In genomic region chr4:61994036-61994435, GRCh38 we compare ENCODE assay signal across 23 cellular contexts.
DNase-seq lines count a peak whose midpoint lies in the region; ATAC-seq, FAIRE-seq and TF ChIP-seq lines count a peak whose summit lies in the region.
"Had no signal": no experiment of that assay in that cellular context is flagged by ENCODE, and none has a peak within 500 bp of the region (broad histone marks: within the 10 kb centered on the region; RNA-seq: fewer than 3 reads in every experiment).

No MANE protein-coding gene starts in this region.

- no peak for TF ChIP-seq POLR2A in transverse colon (IDR thresholded peaks at IDR 0.05)

- no peaks in the 10 kb centered on the region for H4K20me1 ChIP-seq in astrocyte (ENCODE audit: insufficient read depth, low read length)
- H4K20me1 ChIP-seq: BLaER1 had no signal

- no peaks in the 10 kb centered on the region for H3K9me3 ChIP-seq in astrocyte (ENCODE audit: insufficient read depth, low read depth, low read length)
- H3K9me3 ChIP-seq in transverse colon = no peaks in the 10 kb centered on the region
- H3K9me3 ChIP-seq: BLaER1, body of pancreas, suprapubic skin, uterus had no signal

- H2AFZ ChIP-seq in astrocyte (ENCODE audit: low read depth, low read length) = no peak overlapping the region

- H3K27ac Mint-ChIP-seq in astrocyte (ENCODE audit: unreplicated experiment) = no peak overlapping the region
- H3K27ac Mint-ChIP-seq: activated naive CD4-positive, alpha-beta T cell treated with anti-CD3 and anti-CD28 coated beads, Interleukin-2, amount 50 U/mL, for 24 hours; stimulated activated effector memory CD8-positive, alpha-beta T cell treated with anti-CD3 and anti-CD28 coated beads, Interleukin-12 subunit alpha, Interleukin-12 subunit beta, amount 100 ng/mL, for 72 hours had no signal

- in situ Hi-C loops in transverse colon (cut with MboI; ENCODE audit: low pct_ligation_motif_present in 1 of 4, low pct_unique_long_range_greater_than_20kb in 1 of 4, low sequenced_read_pairs in 3 of 4) = no loop called here

- H3K27ac ChIP-seq in astrocyte (ENCODE audit: low read depth, low read length) (no peak overlapping the region), transverse colon (no peak overlapping the region)
- H3K27ac ChIP-seq: BLaER1, body of pancreas, skin epidermis, suprapubic skin, uterus had no signal

- H3K4me3 ChIP-seq in astrocyte (ENCODE audit: insufficient read depth, low read depth, low read length) (no peak overlapping the region), fibroblast of pulmonary artery (replicated peaks; ENCODE audit: low read depth, low read length) (no peak overlapping the region), transverse colon (no peak overlapping the region)
- H3K4me3 ChIP-seq: BLaER1, body of pancreas, skin epidermis, suprapubic skin, uterus had no signal

- no peak overlapping the region for H3K4me2 ChIP-seq in astrocyte (ENCODE audit: low read length)
- H3K4me2 ChIP-seq: BLaER1 had no signal

- H3K36me3 ChIP-seq in astrocyte (ENCODE audit: insufficient read depth, low read length) = no peaks in the 10 kb centered on the region
- no peaks in the 10 kb centered on the region for H3K36me3 ChIP-seq in transverse colon
- H3K36me3 ChIP-seq: BLaER1, suprapubic skin, uterus had no signal

- H3K27me3 Mint-ChIP-seq in astrocyte (ENCODE audit: low read depth, unreplicated experiment) = no peaks in the 10 kb centered on the region
- H3K27me3 Mint-ChIP-seq: activated naive CD4-positive, alpha-beta T cell treated with anti-CD3 and anti-CD28 coated beads, Interleukin-2, amount 50 U/mL, for 24 hours had no signal

- H3K36me3 Mint-ChIP-seq in astrocyte (ENCODE audit: low read depth, unreplicated experiment) = no peaks in the 10 kb centered on the region
- H3K36me3 Mint-ChIP-seq: activated naive CD4-positive, alpha-beta T cell treated with anti-CD3 and anti-CD28 coated beads, Interleukin-2, amount 50 U/mL, for 24 hours; stimulated activated effector memory CD8-positive, alpha-beta T cell treated with anti-CD3 and anti-CD28 coated beads, Interleukin-12 subunit alpha, Interleukin-12 subunit beta, amount 100 ng/mL, for 72 hours had no signal

- WGBS in transverse colon (ENCODE audit: low coverage in 1 of 2), 2 donors = 62 to 69% methylated on average over 6 of the region's 6 CpGs

- TF ChIP-seq CTCF in astrocyte (IDR thresholded peaks at IDR 0.05; ENCODE audit: insufficient read depth, low read depth, low read length) (no peak), fibroblast of pulmonary artery (IDR thresholded peaks at IDR 0.05; ENCODE audit: low read length, missing control alignments) (no peak), transverse colon (IDR thresholded peaks at IDR 0.05) (no peak)

- no peak for FAIRE-seq in astrocyte (lab: Jason Lieb, UNC)
- FAIRE-seq in frontal cortex (lab: Jason Lieb, UNC) = no peak

- intact Hi-C loops in Right ventricle myocardium inferior (cut with DNase I) (no loop called here), cardiac septum (cut with DNase I) (no loop called here), transverse colon (cut with DNase I; ENCODE audit: low total_unique reads) (loop anchor here (5.0 kb wide), 1 partner anchor 1547 kb away; no protein-coding TSS in a partner anchor)

- no peaks in the 10 kb centered on the region for H3K4me1 Mint-ChIP-seq in astrocyte (ENCODE audit: low read depth, unreplicated experiment)
- H3K4me1 Mint-ChIP-seq: activated naive CD4-positive, alpha-beta T cell treated with anti-CD3 and anti-CD28 coated beads, Interleukin-2, amount 50 U/mL, for 24 hours; stimulated activated effector memory CD8-positive, alpha-beta T cell treated with anti-CD3 and anti-CD28 coated beads, Interleukin-12 subunit alpha, Interleukin-12 subunit beta, amount 100 ng/mL, for 72 hours had no signal

- H3K4me3 Mint-ChIP-seq in astrocyte (ENCODE audit: unreplicated experiment) = no peak overlapping the region
- H3K4me3 Mint-ChIP-seq: activated naive CD4-positive, alpha-beta T cell treated with anti-CD3 and anti-CD28 coated beads, Interleukin-2, amount 50 U/mL, for 24 hours; stimulated activated effector memory CD8-positive, alpha-beta T cell treated with anti-CD3 and anti-CD28 coated beads, Interleukin-12 subunit alpha, Interleukin-12 subunit beta, amount 100 ng/mL, for 72 hours had no signal

- no peaks in the 10 kb centered on the region for H3K9me3 Mint-ChIP-seq in astrocyte (ENCODE audit: unreplicated experiment)
- H3K9me3 Mint-ChIP-seq: activated naive CD4-positive, alpha-beta T cell treated with anti-CD3 and anti-CD28 coated beads, Interleukin-2, amount 50 U/mL, for 24 hours had no signal

- H3K4me1 ChIP-seq in astrocyte (ENCODE audit: insufficient read depth, low read length) (no peaks in the 10 kb centered on the region), transverse colon (no peaks in the 10 kb centered on the region)
- H3K4me1 ChIP-seq: BLaER1, body of pancreas, suprapubic skin, uterus had no signal

- ATAC-seq in Right ventricle myocardium inferior = no peak
- ATAC-seq: body of pancreas; stimulated activated effector memory CD8-positive, alpha-beta T cell treated with anti-CD3 and anti-CD28 coated beads, Interleukin-12 subunit alpha, Interleukin-12 subunit beta, amount 100 ng/mL, for 72 hours had no signal

- H3K9ac ChIP-seq in astrocyte (ENCODE audit: low read length) = no peak overlapping the region
- H3K9ac ChIP-seq: BLaER1 had no signal

- H3K79me2 ChIP-seq in astrocyte (ENCODE audit: insufficient read depth, low read length) = no peaks in the 10 kb centered on the region

- no peak for TF ChIP-seq EP300 in transverse colon (IDR thresholded peaks at IDR 0.05; ENCODE audit: low read depth)

- H3K27me3 ChIP-seq in astrocyte (ENCODE audit: insufficient read depth, low read length) (no peaks in the 10 kb centered on the region), transverse colon (no peaks in the 10 kb centered on the region)
- H3K27me3 ChIP-seq: BLaER1, body of pancreas, suprapubic skin, uterus had no signal

- peak; percentile 32 for DNase-seq in Right ventricle myocardium inferior (ENCODE audit: missing footprints)
- no peak for DNase-seq in cardiac septum (ENCODE audit: low spot score)
- DNase-seq in astrocyte (ENCODE audit: low read depth) = peak; percentile 72
- peak; percentile 23 for DNase-seq in fibroblast of pulmonary artery (ENCODE audit: low read depth)
- peak; percentile 12 for DNase-seq in transverse colon
- no peak for DNase-seq in activated CD4-positive, alpha-beta T cell treated with anti-CD3 and anti-CD28 coated beads, Interleukin-2, amount 50 U/mL, for 4 hours
- no peak for DNase-seq in effector CD4-positive, alpha-beta T cell
- DNase-seq in frontal cortex (ENCODE audit: low spot score in 2 of 2) = no peak
- DNase-seq: activated CD4-positive, alpha-beta T cell treated with anti-CD3 and anti-CD28 coated beads for 48 hours; body of pancreas; COR-L47; cortex of kidney; GOT3; kidney glomerular epithelial cell; NCI-H1436 treated with DMSO at 0.1 percent for 48 hours; NCI-H524 treated with DMSO at 0.1 percent for 48 hours; stimulated activated CD4-positive, alpha-beta T cell treated with anti-CD3 and anti-CD28 coated beads, Interleukin-2, amount 100 ng/mL, for 24 hours; uterus had no signal

Comparison
In these comparisons a context has a peak if more than half of its experiments do, and no peak if none do; other contexts are left out.
1. DNase-seq: peak in Right ventricle myocardium inferior (single experiment), astrocyte (single experiment), fibroblast of pulmonary artery (single experiment) and transverse colon (single experiment); none in cardiac septum (single experiment), activated CD4-positive, alpha-beta T cell treated with anti-CD3 and anti-CD28 coated beads, Interleukin-2, amount 50 U/mL, for 4 hours (0 of 2), effector CD4-positive, alpha-beta T cell (single experiment) and frontal cortex (0 of 2).